In genomic region chr4:8703857-8704495, GRCh38 we compare ENCODE assay signal across 14 cellular contexts.
"Had no signal": no experiment of that assay in that cellular context is flagged by ENCODE, and none has a peak within 500 bp of the region (broad histone marks: within the 10 kb centered on the region; RNA-seq: fewer than 3 reads in every experiment).

No MANE protein-coding gene starts in this region.

- H3K9me3 ChIP-seq: breast epithelium, esophagus muscularis mucosa, left lung, ovary, transverse colon had no signal

- H3K27ac ChIP-seq: breast epithelium, esophagus muscularis mucosa, left lung, ovary, skin epidermis, transverse colon had no signal

- H3K4me3 ChIP-seq: breast epithelium, esophagus muscularis mucosa, left lung, ovary, skin epidermis, transverse colon had no signal

- H3K27me3 ChIP-seq: ovary, transverse colon had no signal

- DNase-seq: activated CD4-positive, alpha-beta T cell treated with anti-CD3 and anti-CD28 coated beads for 1 hour; activated CD8-positive, alpha-beta T cell treated with anti-CD3 and anti-CD28 coated beads for 36 hours; anterior cingulate cortex; left lung; mesenchymal stem cell; nephron progenitor cell; transverse colon had no signal

- ATAC-seq: activated CD8-positive, alpha-beta T cell treated with anti-CD3 and anti-CD28 coated beads for 36 hours; activated naive CD4-positive, alpha-beta T cell treated with anti-CD3 and anti-CD28 coated beads, Interleukin-2, amount 50 U/mL, for 72 hours; activated T-helper 17 cell treated with anti-CD3 and anti-CD28 coated beads, Interleukin-2, amount 50 U/mL, for 72 hours; left lung had no signal

- H3K4me1 ChIP-seq: breast epithelium, left lung, transverse colon had no signal

- H3K36me3 ChIP-seq: breast epithelium, esophagus muscularis mucosa, left lung, ovary, transverse colon had no signal

- FAIRE-seq: endometrium had no signal
